ENCODE assay signal across 1 cellular context in genomic region chr12:67268896-67269631, GRCh38.
A peak's percentile ranks its signal among the peaks of the same experiment; 100 is the strongest.
TF ChIP-seq lines count a peak whose summit lies in the region.

TSS of gene CAND1 (plus strand) at chr12:67269358. CDS start at chr12:67269718, 360 bp downstream.

TF ChIP-seq in HEK293, 187 proteins besides CTCF, POLR2A, EP300 and RAD21 (continued from another document and continues in another):
- TF ChIP-seq PRDM2 (tag by site-specific recombination; IDR thresholded peaks at IDR 0.05; ENCODE audit: borderline replicate concordance) (no peak), ZXDB (tag by site-specific recombination; IDR thresholded peaks at IDR 0.05) (peak; percentile 96), ZNF488 (tag by site-specific recombination; IDR thresholded peaks at IDR 0.05) (no peak), ZNF654 (tag by site-specific recombination; IDR thresholded peaks at IDR 0.05; ENCODE audit: low read depth) (no peak), ZBTB49 (tag by site-specific recombination; IDR thresholded peaks at IDR 0.05; ENCODE audit: low read depth) (no peak), ZBTB1 (tag by site-specific recombination; IDR thresholded peaks at IDR 0.05) (no peak; the same call in 1 of the 2 replicates), ZNF423 (tag by site-specific recombination; IDR thresholded peaks at IDR 0.05) (peak; percentile 71), KLF9 (tag by site-specific recombination; IDR thresholded peaks at IDR 0.05; ENCODE audit: low read depth) (peak; percentile 45; the same call in 1 of the 2 replicates), ZNF354C (tag by site-specific recombination; IDR thresholded peaks at IDR 0.05; ENCODE audit: borderline replicate concordance, low read depth) (no peak), ZSCAN4 (tag by site-specific recombination; IDR thresholded peaks at IDR 0.05) (no peak), ZNF148 (tag by site-specific recombination; IDR thresholded peaks at IDR 0.05; ENCODE audit: borderline replicate concordance) (no peak), ZNF670 (tag by site-specific recombination; IDR thresholded peaks at IDR 0.05; ENCODE audit: low read depth) (no peak), ZFHX2 (tag by site-specific recombination; conservative IDR thresholded peaks at IDR 0.05) (peak; percentile 98), ZNF433 (tag by site-specific recombination; IDR thresholded peaks at IDR 0.05; ENCODE audit: low read depth) (no peak), ZBTB26 (tag by site-specific recombination; optimal IDR thresholded peaks at IDR 0.05) (peak; percentile 97), ZNF280D (tag by site-specific recombination; IDR thresholded peaks at IDR 0.05) (no peak), ZBTB17 (tag by site-specific recombination; IDR thresholded peaks at IDR 0.05) (peak; percentile 71), ZNF596 (tag by site-specific recombination; IDR thresholded peaks at IDR 0.05) (peak; percentile 2), ZNF558 (tag by site-specific recombination; IDR thresholded peaks at IDR 0.05) (no peak), SP3 (tag by site-specific recombination; IDR thresholded peaks at IDR 0.05) (peak; percentile 98), ZBTB48 (tag by site-specific recombination; IDR thresholded peaks at IDR 0.05) (peak; percentile 94), ZNF513 (tag by site-specific recombination; IDR thresholded peaks at IDR 0.05) (0 out of 2 replicates have a peak, but pooled peaks have one; percentile 18), ZNF704 (tag by site-specific recombination; IDR thresholded peaks at IDR 0.05) (no peak), ZNF624 (tag by site-specific recombination; IDR thresholded peaks at IDR 0.05) (no peak), RBAK (tag by site-specific recombination; IDR thresholded peaks at IDR 0.05) (no peak), ZBTB20 (tag by site-specific recombination; IDR thresholded peaks at IDR 0.05) (peak; percentile 58; the same call in 1 of the 2 replicates), ZNF791 (tag by site-specific recombination; IDR thresholded peaks at IDR 0.05) (no peak), ZNF10 (tag by site-specific recombination; IDR thresholded peaks at IDR 0.05) (no peak), ZNF202 (tag by site-specific recombination; IDR thresholded peaks at IDR 0.05; ENCODE audit: borderline replicate concordance) (no peak), ZNF398 (tag by site-specific recombination; IDR thresholded peaks at IDR 0.05) (peak; percentile 99), ZBTB7A (tag by site-specific recombination; IDR thresholded peaks at IDR 0.05; ENCODE audit: low read depth) (no peak), ZNF112 (tag by site-specific recombination; IDR thresholded peaks at IDR 0.05) (no peak), REPIN1 (tag by site-specific recombination; IDR thresholded peaks at IDR 0.05; ENCODE audit: low read depth) (0 out of 2 replicates have a peak, but pooled peaks have one; percentile 17), MYNN (tag by site-specific recombination; IDR thresholded peaks at IDR 0.05; ENCODE audit: borderline replicate concordance) (no peak), ZNF121 (tag by site-specific recombination; IDR thresholded peaks at IDR 0.05) (no peak)
